Comparison of ENCODE assay signal across 26 cellular contexts in the genomic region with DNA sequence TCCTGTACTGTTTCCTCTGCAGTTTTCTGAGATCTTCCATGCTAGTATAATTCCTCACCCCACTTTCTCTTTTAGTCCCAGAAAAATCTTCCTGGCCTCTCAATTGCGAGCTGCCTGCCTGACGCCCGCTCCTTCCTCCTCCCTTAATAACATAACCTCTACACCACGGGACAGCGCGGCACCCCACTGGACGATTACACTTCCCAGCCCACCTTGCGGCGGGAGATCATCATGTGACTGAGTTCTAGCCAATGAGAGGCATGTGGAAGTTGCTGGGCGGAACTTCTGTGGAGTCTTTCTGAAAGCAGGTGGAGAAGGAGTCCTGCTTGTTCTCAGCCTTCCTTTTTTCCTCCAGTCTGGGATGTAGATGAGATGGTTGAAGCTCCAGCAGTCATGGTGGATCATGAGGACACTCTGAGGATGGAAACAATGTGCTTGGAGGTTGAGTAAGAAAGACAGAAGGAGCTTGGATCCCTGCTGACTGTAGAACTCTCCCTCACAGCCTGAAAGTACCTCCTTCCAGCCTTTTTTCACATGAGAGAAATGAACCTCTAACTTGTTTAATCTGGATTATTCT.
"Had no signal": no experiment of that assay in that cellular context is flagged by ENCODE, and none has a peak within 500 bp of the region (broad histone marks: within the 10 kb centered on the region; RNA-seq: fewer than 3 reads in every experiment).

No MANE protein-coding gene starts in this region.

- H3K4me2 ChIP-seq: smooth muscle cell had no signal

- FAIRE-seq: kidney had no signal

- H3K9me3 Mint-ChIP-seq: activated B cell treated with CpG ODN at 0.5 μM for 24 hours; activated naive CD8-positive, alpha-beta T cell treated with anti-CD3 and anti-CD28 coated beads, Interleukin-2, amount 10 ng/mL, durations not matched to agents 7 days and 5 days; endodermal cell; neural crest cell had no signal

- H3K9me3 ChIP-seq: thoracic aorta had no signal

- H3K36me3 Mint-ChIP-seq: activated naive CD8-positive, alpha-beta T cell treated with anti-CD3 and anti-CD28 coated beads, Interleukin-2, amount 10 ng/mL, durations not matched to agents 7 days and 5 days; naive thymus-derived CD4-positive, alpha-beta T cell had no signal

- H3K27ac ChIP-seq: cardiac muscle cell, thoracic aorta had no signal

- H3K4me3 Mint-ChIP-seq: activated B cell treated with CpG ODN at 0.5 μM for 24 hours; activated CD4-positive, alpha-beta T cell treated with anti-CD3 and anti-CD28 coated beads for 36 hours; activated naive CD8-positive, alpha-beta T cell treated with anti-CD3 and anti-CD28 coated beads, Interleukin-2, amount 10 ng/mL, durations not matched to agents 7 days and 5 days; activated T-cell treated with anti-CD3 and anti-CD28 coated beads, Interleukin-2, amount 50 U/mL, for 4 hours; endodermal cell; naive thymus-derived CD4-positive, alpha-beta T cell; neural crest cell had no signal

- ATAC-seq: activated CD4-positive, alpha-beta T cell treated with anti-CD3 and anti-CD28 coated beads for 36 hours; activated T-cell treated with anti-CD3 and anti-CD28 coated beads, Interleukin-2, amount 50 U/mL, for 4 hours; left lobe of liver; naive thymus-derived CD4-positive, alpha-beta T cell; sciatic nerve had no signal

- H3K4me1 Mint-ChIP-seq: activated B cell treated with CpG ODN at 0.5 μM for 24 hours; activated CD4-positive, alpha-beta T cell treated with anti-CD3 and anti-CD28 coated beads for 36 hours had no signal

- H3K36me3 ChIP-seq: cardiac muscle cell, thoracic aorta had no signal

- H3K27ac Mint-ChIP-seq: activated B cell treated with CpG ODN at 0.5 μM for 24 hours; activated CD4-positive, alpha-beta T cell treated with anti-CD3 and anti-CD28 coated beads for 36 hours; activated naive CD8-positive, alpha-beta T cell treated with anti-CD3 and anti-CD28 coated beads, Interleukin-2, amount 10 ng/mL, durations not matched to agents 7 days and 5 days; endodermal cell; naive thymus-derived CD4-positive, alpha-beta T cell had no signal

- H3K4me3 ChIP-seq: cardiac muscle cell, lung, smooth muscle cell, thoracic aorta had no signal

- H3K27me3 ChIP-seq: cardiac muscle cell had no signal

- DNase-seq: activated B cell treated with CpG ODN at 0.5 μM for 24 hours; activated CD4-positive, alpha-beta T cell treated with anti-CD3 and anti-CD28 coated beads for 36 hours; activated CD4-positive, alpha-beta T cell treated with anti-CD3 and anti-CD28 coated beads, Interleukin-2, amount 50 U/mL, for 4 hours; activated CD8-positive, alpha-beta memory T cell treated with anti-CD3 and anti-CD28 coated beads for 24 hours; activated CD8-positive, alpha-beta memory T cell treated with anti-CD3 and anti-CD28 coated beads, Interleukin-2, amount 50 U/mL, for 4 hours; activated naive CD4-positive, alpha-beta T cell treated with Interleukin-2 at 50 U/mL for 16 hours; activated naive CD8-positive, alpha-beta T cell treated with anti-CD3 and anti-CD28 coated beads, Interleukin-2, amount 10 ng/mL, durations not matched to agents 7 days and 5 days; activated T-cell treated with anti-CD3 and anti-CD28 coated beads, Interleukin-2, amount 50 U/mL, for 4 hours; amygdala; cortex of kidney; endodermal cell; kidney; naive thymus-derived CD4-positive, alpha-beta T cell; occipital lobe; posterior cingulate gyrus; stimulated activated CD4-positive, alpha-beta T cell treated with anti-CD3 and anti-CD28 coated beads, Interleukin-2, amount 100 ng/mL, for 48 hours; stimulated activated CD8-positive, alpha-beta memory T cell treated with anti-CD3 and anti-CD28 coated beads, Interleukin-4, amount 100 ng/mL, for 48 hours; stimulated activated naive CD4-positive, alpha-beta T cell; T1000 had no signal
